Comparison of ENCODE assay signal across 12 cellular contexts in genomic region chr10:70378122-70378521, GRCh38. TPM values are rescaled to one million over a fixed set of nuclear protein-coding genes. Genes with fewer than 3 reads are reported as not detected.
DNase-seq lines count a peak whose midpoint lies in the region; ATAC-seq, FAIRE-seq and TF ChIP-seq lines count a peak whose summit lies in the region.
"Had no signal": no experiment of that assay in that cellular context is flagged by ENCODE, and none has a peak within 500 bp of the region (broad histone marks: within the 10 kb centered on the region; RNA-seq: fewer than 3 reads in every experiment).

No MANE protein-coding gene starts in this region.

- no peak for TF ChIP-seq CTCF in RWPE2 (IDR thresholded peaks at IDR 0.05; ENCODE audit: poor library complexity, severe bottlenecking)
- TF ChIP-seq CTCF in fibroblast of the aortic adventitia (IDR thresholded peaks at IDR 0.05; ENCODE audit: insufficient read depth, low read length), result no peak
- TF ChIP-seq CTCF in BE2C (IDR thresholded peaks at IDR 0.05; ENCODE audit: low read depth, low read length), result no peak

- H3K4me1 ChIP-seq in RWPE2 (ENCODE audit: insufficient read depth, poor library complexity, severe bottlenecking) (peaks cover 26% of the 10 kb centered on the region), small intestine (ENCODE audit: control insufficient read depth in 2 of 2, insufficient read depth in 1 of 2, low read depth in 1 of 2, low read length in 1 of 2) (no peaks in the 10 kb centered on the region), BE2C (no peaks in the 10 kb centered on the region)

- H3K27ac ChIP-seq in RWPE2 (ENCODE audit: poor library complexity, severe bottlenecking), result peak overlapping the region; percentile 90
- H3K27ac ChIP-seq in small intestine (ENCODE audit: low read depth in 1 of 2, low read length in 1 of 2), result no peak overlapping the region
- H3K27ac ChIP-seq: 22Rv1 had no signal

- no peak overlapping the region for H3K4me3 ChIP-seq in RWPE2 (ENCODE audit: severe bottlenecking)
- no peak overlapping the region for H3K4me3 ChIP-seq in fibroblast of the aortic adventitia (ENCODE audit: low read depth, low read length)
- no peak overlapping the region for H3K4me3 ChIP-seq in small intestine (ENCODE audit: low read depth in 1 of 2, low read length in 2 of 2)
- no peak overlapping the region for H3K4me3 ChIP-seq in BE2C (ENCODE audit: low read depth, low read length)

- 29 to 50% (median 42%) methylated on average over 6 of the region's 6 CpGs for WGBS in small intestine, 3 donors

- H3K27me3 ChIP-seq in RWPE2 (ENCODE audit: insufficient read depth, poor library complexity, severe bottlenecking), result no peaks in the 10 kb centered on the region
- no peaks in the 10 kb centered on the region for H3K27me3 ChIP-seq in small intestine (ENCODE audit: control insufficient read depth in 2 of 2, insufficient read depth in 2 of 2, low read length in 2 of 2)
- no peaks in the 10 kb centered on the region for H3K27me3 ChIP-seq in BE2C

- ATAC-seq in RWPE2 (ENCODE audit: low read depth), result peak; percentile 75

- no peak for FAIRE-seq in small intestine (lab: Jason Lieb, UNC)
- FAIRE-seq: GM18507, islet of Langerhans had no signal

- DNase-seq in DMS153 (lab: John Stamatoyannopoulos, UW) (peak; percentile 7), DMS153 treated with DMSO at 0.1 percent for 48 hours (lab: John Stamatoyannopoulos, UW; ENCODE audit: unreplicated experiment) (no peak), RWPE2 (ENCODE audit: low spot score) (peak; percentile 82), fibroblast of the aortic adventitia (ENCODE audit: low read depth) (peak; percentile 78), small intestine (peak; percentile 48), BE2C (no peak), 8988T (no peak), NCI-H146 treated with DMSO at 0.1 percent for 48 hours (lab: John Stamatoyannopoulos, UW; ENCODE audit: unreplicated experiment) (no peak)
- DNase-seq: activated CD4-positive, alpha-beta T cell treated with anti-CD3 and anti-CD28 coated beads, Interleukin-2, amount 50 U/mL, for 1 hour had no signal

- H3K9me3 ChIP-seq in RWPE2 (ENCODE audit: severe bottlenecking) (no peaks in the 10 kb centered on the region), small intestine (ENCODE audit: control insufficient read depth, low read depth) (no peaks in the 10 kb centered on the region), BE2C (peaks cover 8% of the 10 kb centered on the region)

- H3K36me3 ChIP-seq in RWPE2 (ENCODE audit: low read depth) (peaks cover 16% of the 10 kb centered on the region), small intestine (ENCODE audit: control insufficient read depth in 2 of 2, insufficient read depth in 2 of 2, low read length in 2 of 2) (no peaks in the 10 kb centered on the region), BE2C (peaks cover 2% of the 10 kb centered on the region; the same call in 1 of the 2 replicates)

RNA-seq across cellular contexts. Expression of gene LRRC20, which starts 4.3 kb away (rescaled TPM):
- 3.7 and 8.6 TPM in 2 replicates for total RNA-seq in fibroblast of the aortic adventitia (ENCODE audit: low replicate concordance)
- 10 to 100 TPM in 1 of 3 donors, 1 to 10 TPM in 1, under 1 TPM in 1; 0.89 to 10.9 (median 1.4) TPM for polyA plus RNA-seq in small intestine
- polyA plus RNA-seq in BE2C (2012; ENCODE audit: insufficient read depth, insufficient read length, low read depth), result 7.2 TPM

RNA-seq across cellular contexts. Expression of gene EIF4EBP2, which starts 25.8 kb away (rescaled TPM):
- total RNA-seq in fibroblast of the aortic adventitia (ENCODE audit: low replicate concordance), result 54.2 and 60.2 TPM in 2 replicates
- polyA plus RNA-seq in small intestine, result 10 to 100 TPM; 30.2 to 63.3 (median 60.3) TPM
- polyA plus RNA-seq in BE2C (2012; ENCODE audit: insufficient read depth, insufficient read length, low read depth), result 20.9 TPM

Comparison
In these comparisons a context has a peak if more than half of its experiments do, and no peak if none do; other contexts are left out.
1. DNase-seq: peak in DMS153 (single experiment), RWPE2 (single experiment), fibroblast of the aortic adventitia (single experiment) and small intestine (single experiment); none in DMS153 treated with DMSO at 0.1 percent for 48 hours (single experiment), BE2C (single experiment), 8988T (single experiment) and NCI-H146 treated with DMSO at 0.1 percent for 48 hours (single experiment).